14 cellular contexts compared by ENCODE assay signal in the genomic region with DNA sequence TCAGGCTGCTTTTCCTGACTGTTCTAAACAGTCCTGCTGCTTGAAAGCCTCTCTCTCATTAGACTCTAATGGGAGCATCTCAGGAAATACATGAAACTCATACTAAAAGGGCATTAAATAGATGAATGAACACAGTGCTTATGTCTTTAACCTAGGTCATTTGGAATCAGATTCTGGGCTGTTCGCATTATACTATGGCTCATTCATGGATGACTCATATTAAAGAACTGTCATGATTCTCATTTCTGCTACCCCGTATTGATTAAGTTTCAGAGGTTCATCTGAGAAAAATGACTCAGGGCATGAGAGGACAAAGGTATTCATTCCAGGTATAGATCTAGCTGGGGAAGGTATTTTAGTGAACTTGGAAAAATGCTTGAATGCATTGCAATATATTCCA.
DNase-seq lines count a peak whose midpoint lies in the region; ATAC-seq and TF ChIP-seq lines count a peak whose summit lies in the region.
"Had no signal": no experiment of that assay in that cellular context is flagged by ENCODE, and none has a peak within 500 bp of the region (broad histone marks: within the 10 kb centered on the region; RNA-seq: fewer than 3 reads in every experiment).

No MANE protein-coding gene starts in this region.

- TF ChIP-seq EP300 in gastroesophageal sphincter (IDR thresholded peaks at IDR 0.05), result no peak

- H3K4me1 ChIP-seq in gastroesophageal sphincter, result peaks cover 0 to 6% (median 0%) of the 10 kb centered on the region in 3 donors
- H3K4me1 ChIP-seq: colonic mucosa had no signal

- DNase-seq in COLO829 (ENCODE audit: low spot score) (peak; percentile 55), RWPE1 (ENCODE audit: low spot score) (peak; percentile 38), G401 (ENCODE audit: low spot score) (no peak)
- DNase-seq in activated naive CD4-positive, alpha-beta T cell (lab: John Stamatoyannopoulos, UW), result no peak
- DNase-seq: activated CD4-positive, alpha-beta T cell treated with anti-CD3 and anti-CD28 coated beads for 48 hours; colonic mucosa; KBM-7; mucosa of descending colon; NCI-H2029; posterior cingulate gyrus had no signal

- H3K27ac ChIP-seq in RWPE1 (no peak overlapping the region), gastroesophageal sphincter (no peak overlapping the region)
- H3K27ac ChIP-seq: colonic mucosa had no signal

- no peaks in the 10 kb centered on the region for H3K36me3 ChIP-seq in gastroesophageal sphincter
- H3K36me3 ChIP-seq: colonic mucosa had no signal

- TF ChIP-seq CTCF in RWPE1 (conservative IDR thresholded peaks at IDR 0.05; ENCODE audit: low read depth) (no peak), gastroesophageal sphincter (IDR thresholded peaks at IDR 0.05) (no peak)

- in situ Hi-C loops in G401 (cut with HindIII; ENCODE audit: low sequenced_read_pairs), result no loop called here

- ATAC-seq in GM19452 (IDR thresholded peaks at IDR 0.05; ENCODE audit: unreplicated experiment), result peak; percentile 52
- ATAC-seq in HG03139 (IDR thresholded peaks at IDR 0.05; ENCODE audit: unreplicated experiment), result peak; percentile 44
- ATAC-seq in HG02884 (IDR thresholded peaks at IDR 0.05; ENCODE audit: unreplicated experiment), result no peak
- ATAC-seq in gastroesophageal sphincter, result no peak
- ATAC-seq: mucosa of descending colon had no signal

- no peak for TF ChIP-seq POLR2A in gastroesophageal sphincter (IDR thresholded peaks at IDR 0.05)

- no peak overlapping the region for H3K4me3 ChIP-seq in gastroesophageal sphincter
- H3K4me3 ChIP-seq: colonic mucosa, mucosa of descending colon had no signal

- 77 to 90% methylated on average over 2 of the region's 2 CpGs for WGBS in gastroesophageal sphincter (ENCODE audit: low coverage in 1 of 2), 2 donors

- CTCF ChIA-PET in RWPE1 (lab: Yijun Ruan, JAX), result interaction anchor here (0.6 kb wide), 1 partner anchor 178 kb away, joined by 5 read pairs; no protein-coding TSS in a partner anchor

- no peaks in the 10 kb centered on the region for H3K27me3 ChIP-seq in gastroesophageal sphincter
- H3K27me3 ChIP-seq: colonic mucosa had no signal

- H3K9me3 ChIP-seq in gastroesophageal sphincter, result no peaks in the 10 kb centered on the region
- H3K9me3 ChIP-seq: colonic mucosa, mucosa of descending colon had no signal

- POLR2A ChIA-PET in RWPE1 (lab: Yijun Ruan, JAX; ENCODE audit: low non-redundant PET), result no interaction called here

Comparison
In these comparisons a context has a peak if more than half of its experiments do, and no peak if none do; other contexts are left out.
1. DNase-seq: peak in COLO829 (single experiment) and RWPE1 (single experiment); none in G401 (single experiment) and activated naive CD4-positive, alpha-beta T cell (0 of 4).
2. ATAC-seq: peak in GM19452 (single experiment) and HG03139 (single experiment); none in HG02884 (single experiment) and gastroesophageal sphincter (single experiment).